In the genomic region with DNA sequence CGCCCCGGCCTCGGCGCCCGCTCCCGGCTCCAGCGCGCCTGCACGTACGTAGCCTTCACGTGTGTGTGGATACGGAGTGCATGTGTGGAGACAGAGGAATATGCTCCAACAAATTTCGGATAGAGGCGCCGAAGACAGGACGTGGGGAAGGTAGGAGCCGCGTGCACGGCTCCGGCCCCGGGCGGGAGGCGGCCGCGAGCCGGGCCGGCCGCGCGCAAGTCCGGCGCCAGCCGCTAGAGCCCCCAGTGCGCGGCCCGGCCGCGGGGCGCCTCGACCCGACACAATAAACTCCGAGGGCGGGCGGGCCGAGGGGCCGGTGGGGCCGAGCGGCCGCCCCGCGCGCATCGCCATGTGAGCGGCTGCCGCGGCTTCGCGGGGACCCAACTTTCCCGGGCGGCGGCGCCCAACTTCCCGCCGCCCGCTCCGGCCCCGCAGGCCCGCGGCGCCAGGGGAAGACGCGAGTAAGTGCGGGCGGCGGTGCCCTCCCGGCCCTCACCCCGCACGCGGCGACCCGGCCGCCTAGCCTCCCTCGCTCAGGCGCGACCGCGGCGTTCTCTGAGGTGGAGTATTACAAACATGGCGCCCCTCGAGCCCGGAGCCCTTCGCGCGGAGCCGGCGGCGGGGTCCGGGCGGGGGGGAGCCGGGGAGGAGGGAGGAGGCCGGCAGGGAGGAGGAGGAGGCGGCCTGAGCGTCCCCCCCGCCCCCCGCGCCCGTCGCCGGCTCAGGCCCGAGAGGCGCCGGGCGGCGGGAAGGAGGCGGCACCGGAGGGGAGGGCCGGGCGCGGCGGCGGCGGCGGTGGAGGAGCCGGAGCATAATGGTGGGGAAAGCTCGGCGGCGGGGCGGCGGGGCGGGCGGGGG, we compare ENCODE assay signal across 1 cellular context.
TF ChIP-seq lines count a peak whose summit lies in the region.

A gene (plus strand): TSS at position 713 of the 858 bp plus-strand sequence. CDS start 44,558 bp downstream, outside the sequence.

TF ChIP-seq in GM12878, 131 proteins besides CTCF, POLR2A, EP300 and RAD21 (continued from another document):
- TF ChIP-seq, protein P1, sequence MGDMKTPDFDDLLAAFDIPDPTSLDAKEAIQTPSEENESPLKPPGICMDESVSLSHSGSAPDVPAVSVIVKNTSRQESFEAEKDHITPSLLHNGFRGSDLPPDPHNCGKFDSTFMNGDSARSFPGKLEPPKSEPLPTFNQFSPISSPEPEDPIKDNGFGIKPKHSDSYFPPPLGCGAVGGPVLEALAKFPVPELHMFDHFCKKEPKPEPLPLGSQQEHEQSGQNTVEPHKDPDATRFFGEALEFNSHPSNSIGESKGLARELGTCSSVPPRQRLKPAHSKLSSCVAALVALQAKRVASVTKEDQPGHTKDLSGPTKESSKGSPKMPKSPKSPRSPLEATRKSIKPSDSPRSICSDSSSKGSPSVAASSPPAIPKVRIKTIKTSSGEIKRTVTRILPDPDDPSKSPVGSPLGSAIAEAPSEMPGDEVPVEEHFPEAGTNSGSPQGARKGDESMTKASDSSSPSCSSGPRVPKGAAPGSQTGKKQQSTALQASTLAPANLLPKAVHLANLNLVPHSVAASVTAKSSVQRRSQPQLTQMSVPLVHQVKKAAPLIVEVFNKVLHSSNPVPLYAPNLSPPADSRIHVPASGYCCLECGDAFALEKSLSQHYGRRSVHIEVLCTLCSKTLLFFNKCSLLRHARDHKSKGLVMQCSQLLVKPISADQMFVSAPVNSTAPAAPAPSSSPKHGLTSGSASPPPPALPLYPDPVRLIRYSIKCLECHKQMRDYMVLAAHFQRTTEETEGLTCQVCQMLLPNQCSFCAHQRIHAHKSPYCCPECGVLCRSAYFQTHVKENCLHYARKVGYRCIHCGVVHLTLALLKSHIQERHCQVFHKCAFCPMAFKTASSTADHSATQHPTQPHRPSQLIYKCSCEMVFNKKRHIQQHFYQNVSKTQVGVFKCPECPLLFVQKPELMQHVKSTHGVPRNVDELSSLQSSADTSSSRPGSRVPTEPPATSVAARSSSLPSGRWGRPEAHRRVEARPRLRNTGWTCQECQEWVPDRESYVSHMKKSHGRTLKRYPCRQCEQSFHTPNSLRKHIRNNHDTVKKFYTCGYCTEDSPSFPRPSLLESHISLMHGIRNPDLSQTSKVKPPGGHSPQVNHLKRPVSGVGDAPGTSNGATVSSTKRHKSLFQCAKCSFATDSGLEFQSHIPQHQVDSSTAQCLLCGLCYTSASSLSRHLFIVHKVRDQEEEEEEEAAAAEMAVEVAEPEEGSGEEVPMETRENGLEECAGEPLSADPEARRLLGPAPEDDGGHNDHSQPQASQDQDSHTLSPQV (IDR thresholded peaks at IDR 0.05), result no peak
- TF ChIP-seq PML (IDR thresholded peaks at IDR 0.05; ENCODE audit: low read length) (0 out of 2 replicates have a peak, but pooled peaks have one; percentile 2), TCF3 (IDR thresholded peaks at IDR 0.05; ENCODE audit: borderline replicate concordance, insufficient read depth, low read depth, low read length) (0 out of 2 replicates have a peak, but pooled peaks have one; percentile 4), IKZF1 (conservative IDR thresholded peaks at IDR 0.05) (peak; percentile 58), LARP7 (IDR thresholded peaks at IDR 0.05) (peak; percentile 61; the same call in 1 of the 2 replicates), NFXL1 (IDR thresholded peaks at IDR 0.05; ENCODE audit: borderline replicate concordance) (peak; percentile 58; the same call in 1 of the 2 replicates), BHLHE40 (IDR thresholded peaks at IDR 0.05; ENCODE audit: borderline replicate concordance in 1 of 2, low read depth in 2 of 2, low read length in 1 of 2) (peak in 1 of 2 experiments; percentile 38; a peak in 1 of 4 replicates), ZNF207 (IDR thresholded peaks at IDR 0.05; ENCODE audit: borderline replicate concordance) (no peak), CBFB (IDR thresholded peaks at IDR 0.05; ENCODE audit: low read depth) (no peak), TAF1 (IDR thresholded peaks at IDR 0.05; ENCODE audit: borderline replicate concordance, low read depth, low read length) (peak; percentile 12; the same call in 1 of the 2 replicates), DPF2 (IDR thresholded peaks at IDR 0.05) (0 out of 2 replicates have a peak, but pooled peaks have one; percentile 12), GATAD2B (conservative IDR thresholded peaks at IDR 0.05; ENCODE audit: low read depth) (peak; percentile 69; the same call in 1 of the 2 replicates), POU2F2 (IDR thresholded peaks at IDR 0.05; ENCODE audit: borderline replicate concordance, low read depth, low read length) (peak; percentile 22; the same call in 1 of the 3 replicates), YY1 (IDR thresholded peaks at IDR 0.05; ENCODE audit: low read depth, low read length) (peak; percentile 86), CHD2 (IDR thresholded peaks at IDR 0.05; ENCODE audit: borderline replicate concordance, low read depth, low read length) (no peak)
- TF ChIP-seq, protein P2, sequence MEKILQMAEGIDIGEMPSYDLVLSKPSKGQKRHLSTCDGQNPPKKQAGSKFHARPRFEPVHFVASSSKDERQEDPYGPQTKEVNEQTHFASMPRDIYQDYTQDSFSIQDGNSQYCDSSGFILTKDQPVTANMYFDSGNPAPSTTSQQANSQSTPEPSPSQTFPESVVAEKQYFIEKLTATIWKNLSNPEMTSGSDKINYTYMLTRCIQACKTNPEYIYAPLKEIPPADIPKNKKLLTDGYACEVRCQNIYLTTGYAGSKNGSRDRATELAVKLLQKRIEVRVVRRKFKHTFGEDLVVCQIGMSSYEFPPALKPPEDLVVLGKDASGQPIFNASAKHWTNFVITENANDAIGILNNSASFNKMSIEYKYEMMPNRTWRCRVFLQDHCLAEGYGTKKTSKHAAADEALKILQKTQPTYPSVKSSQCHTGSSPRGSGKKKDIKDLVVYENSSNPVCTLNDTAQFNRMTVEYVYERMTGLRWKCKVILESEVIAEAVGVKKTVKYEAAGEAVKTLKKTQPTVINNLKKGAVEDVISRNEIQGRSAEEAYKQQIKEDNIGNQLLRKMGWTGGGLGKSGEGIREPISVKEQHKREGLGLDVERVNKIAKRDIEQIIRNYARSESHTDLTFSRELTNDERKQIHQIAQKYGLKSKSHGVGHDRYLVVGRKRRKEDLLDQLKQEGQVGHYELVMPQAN (conservative IDR thresholded peaks at IDR 0.05), result peak; percentile 44; the same call in 1 of the 2 replicates
- TF ChIP-seq, protein P3, sequence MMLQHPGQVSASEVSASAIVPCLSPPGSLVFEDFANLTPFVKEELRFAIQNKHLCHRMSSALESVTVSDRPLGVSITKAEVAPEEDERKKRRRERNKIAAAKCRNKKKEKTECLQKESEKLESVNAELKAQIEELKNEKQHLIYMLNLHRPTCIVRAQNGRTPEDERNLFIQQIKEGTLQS (IDR thresholded peaks at IDR 0.05; ENCODE audit: borderline replicate concordance, extremely low read depth, low read depth, low read length), result no peak
